ENCODE assay signal across 1 cellular context in the genomic region with DNA sequence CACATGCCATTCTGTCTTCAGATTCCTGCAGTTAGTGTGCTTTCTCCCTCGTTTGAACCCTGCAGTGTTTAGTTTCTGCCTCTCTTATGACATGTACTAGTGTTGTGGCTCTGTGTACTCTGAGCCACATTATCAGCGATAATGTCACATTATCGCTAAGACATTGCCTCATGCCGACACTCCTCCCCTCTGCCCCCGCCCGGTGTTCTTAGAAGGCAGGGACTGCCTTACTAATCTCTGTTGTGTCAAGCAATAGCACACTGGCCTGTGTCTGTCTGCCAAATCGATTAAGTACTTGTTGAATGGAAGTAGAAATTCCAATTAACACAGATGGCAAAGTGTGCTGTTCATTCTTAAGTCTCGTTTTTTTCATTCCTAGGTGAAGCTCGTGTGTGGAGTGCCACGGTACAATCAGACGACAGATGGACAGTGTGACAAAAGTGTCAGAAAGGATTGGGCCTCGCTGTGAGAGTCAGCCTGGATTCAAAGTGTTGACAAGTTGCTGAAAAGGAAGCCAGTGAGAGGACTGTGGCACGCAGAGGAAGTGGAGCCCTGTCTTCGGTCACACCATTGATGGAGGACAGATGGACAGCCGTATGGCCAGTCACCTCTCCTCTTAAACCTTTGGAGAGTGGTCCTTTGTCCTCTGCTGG.
TF ChIP-seq lines count a peak whose summit lies in the region.

No MANE protein-coding gene starts in this region.

TF ChIP-seq in WTC11, 78 proteins besides CTCF, POLR2A, EP300 and RAD21 (continued from another document):
- TF ChIP-seq, protein P1, sequence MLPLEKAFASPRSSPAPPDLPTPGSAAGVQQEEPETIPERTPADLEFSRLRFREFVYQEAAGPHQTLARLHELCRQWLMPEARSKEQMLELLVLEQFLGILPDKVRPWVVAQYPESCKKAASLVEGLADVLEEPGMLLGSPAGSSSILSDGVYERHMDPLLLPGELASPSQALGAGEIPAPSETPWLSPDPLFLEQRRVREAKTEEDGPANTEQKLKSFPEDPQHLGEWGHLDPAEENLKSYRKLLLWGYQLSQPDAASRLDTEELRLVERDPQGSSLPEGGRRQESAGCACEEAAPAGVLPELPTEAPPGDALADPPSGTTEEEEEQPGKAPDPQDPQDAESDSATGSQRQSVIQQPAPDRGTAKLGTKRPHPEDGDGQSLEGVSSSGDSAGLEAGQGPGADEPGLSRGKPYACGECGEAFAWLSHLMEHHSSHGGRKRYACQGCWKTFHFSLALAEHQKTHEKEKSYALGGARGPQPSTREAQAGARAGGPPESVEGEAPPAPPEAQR (CRISPR knock-in tag; IDR thresholded peaks at IDR 0.05): no peak
- TF ChIP-seq, protein P2, sequence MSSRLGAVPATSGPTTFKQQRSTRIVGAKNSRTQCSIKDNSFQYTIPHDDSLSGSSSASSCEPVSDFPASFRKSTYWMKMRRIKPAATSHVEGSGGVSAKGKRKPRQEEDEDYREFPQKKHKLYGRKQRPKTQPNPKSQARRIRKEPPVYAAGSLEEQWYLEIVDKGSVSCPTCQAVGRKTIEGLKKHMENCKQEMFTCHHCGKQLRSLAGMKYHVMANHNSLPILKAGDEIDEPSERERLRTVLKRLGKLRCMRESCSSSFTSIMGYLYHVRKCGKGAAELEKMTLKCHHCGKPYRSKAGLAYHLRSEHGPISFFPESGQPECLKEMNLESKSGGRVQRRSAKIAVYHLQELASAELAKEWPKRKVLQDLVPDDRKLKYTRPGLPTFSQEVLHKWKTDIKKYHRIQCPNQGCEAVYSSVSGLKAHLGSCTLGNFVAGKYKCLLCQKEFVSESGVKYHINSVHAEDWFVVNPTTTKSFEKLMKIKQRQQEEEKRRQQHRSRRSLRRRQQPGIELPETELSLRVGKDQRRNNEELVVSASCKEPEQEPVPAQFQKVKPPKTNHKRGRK (CRISPR knock-in tag; IDR thresholded peaks at IDR 0.05; ENCODE audit: borderline replicate concordance): no peak
- TF ChIP-seq, protein P3, sequence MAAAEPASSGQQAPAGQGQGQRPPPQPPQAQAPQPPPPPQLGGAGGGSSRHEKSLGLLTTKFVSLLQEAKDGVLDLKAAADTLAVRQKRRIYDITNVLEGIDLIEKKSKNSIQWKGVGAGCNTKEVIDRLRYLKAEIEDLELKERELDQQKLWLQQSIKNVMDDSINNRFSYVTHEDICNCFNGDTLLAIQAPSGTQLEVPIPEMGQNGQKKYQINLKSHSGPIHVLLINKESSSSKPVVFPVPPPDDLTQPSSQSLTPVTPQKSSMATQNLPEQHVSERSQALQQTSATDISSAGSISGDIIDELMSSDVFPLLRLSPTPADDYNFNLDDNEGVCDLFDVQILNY (CRISPR knock-in tag; IDR thresholded peaks at IDR 0.05): no peak
- TF ChIP-seq, protein P4, sequence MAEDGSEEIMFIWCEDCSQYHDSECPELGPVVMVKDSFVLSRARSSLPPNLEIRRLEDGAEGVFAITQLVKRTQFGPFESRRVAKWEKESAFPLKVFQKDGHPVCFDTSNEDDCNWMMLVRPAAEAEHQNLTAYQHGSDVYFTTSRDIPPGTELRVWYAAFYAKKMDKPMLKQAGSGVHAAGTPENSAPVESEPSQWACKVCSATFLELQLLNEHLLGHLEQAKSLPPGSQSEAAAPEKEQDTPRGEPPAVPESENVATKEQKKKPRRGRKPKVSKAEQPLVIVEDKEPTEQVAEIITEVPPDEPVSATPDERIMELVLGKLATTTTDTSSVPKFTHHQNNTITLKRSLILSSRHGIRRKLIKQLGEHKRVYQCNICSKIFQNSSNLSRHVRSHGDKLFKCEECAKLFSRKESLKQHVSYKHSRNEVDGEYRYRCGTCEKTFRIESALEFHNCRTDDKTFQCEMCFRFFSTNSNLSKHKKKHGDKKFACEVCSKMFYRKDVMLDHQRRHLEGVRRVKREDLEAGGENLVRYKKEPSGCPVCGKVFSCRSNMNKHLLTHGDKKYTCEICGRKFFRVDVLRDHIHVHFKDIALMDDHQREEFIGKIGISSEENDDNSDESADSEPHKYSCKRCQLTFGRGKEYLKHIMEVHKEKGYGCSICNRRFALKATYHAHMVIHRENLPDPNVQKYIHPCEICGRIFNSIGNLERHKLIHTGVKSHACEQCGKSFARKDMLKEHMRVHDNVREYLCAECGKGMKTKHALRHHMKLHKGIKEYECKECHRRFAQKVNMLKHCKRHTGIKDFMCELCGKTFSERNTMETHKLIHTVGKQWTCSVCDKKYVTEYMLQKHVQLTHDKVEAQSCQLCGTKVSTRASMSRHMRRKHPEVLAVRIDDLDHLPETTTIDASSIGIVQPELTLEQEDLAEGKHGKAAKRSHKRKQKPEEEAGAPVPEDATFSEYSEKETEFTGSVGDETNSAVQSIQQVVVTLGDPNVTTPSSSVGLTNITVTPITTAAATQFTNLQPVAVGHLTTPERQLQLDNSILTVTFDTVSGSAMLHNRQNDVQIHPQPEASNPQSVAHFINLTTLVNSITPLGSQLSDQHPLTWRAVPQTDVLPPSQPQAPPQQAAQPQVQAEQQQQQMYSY (CRISPR knock-in tag; IDR thresholded peaks at IDR 0.05): no peak
- TF ChIP-seq NFE2L1 (CRISPR knock-in tag; IDR thresholded peaks at IDR 0.05) (no peak), TCF7 (CRISPR knock-in tag; IDR thresholded peaks at IDR 0.05; ENCODE audit: low read depth) (no peak)
TF ChIP-seq in WTC11: peak in this region for 0.
